19 cellular contexts compared by ENCODE assay signal in genomic region chr5:142856269-142856668, GRCh38.
"Had no signal": no experiment of that assay in that cellular context is flagged by ENCODE, and none has a peak within 500 bp of the region (broad histone marks: within the 10 kb centered on the region; RNA-seq: fewer than 3 reads in every experiment).

No MANE protein-coding gene starts in this region.

- H3K4me3 ChIP-seq: colonic mucosa, lower lobe of right lung, prostate gland, right atrium auricular region, sigmoid colon, testis, tibial nerve, upper lobe of left lung, uterus had no signal

- H3K27ac ChIP-seq: colonic mucosa, lower lobe of right lung, right atrium auricular region, sigmoid colon, testis, tibial nerve, uterus had no signal

- H3K36me3 ChIP-seq: colonic mucosa, lower lobe of right lung, prostate gland, right atrium auricular region, sigmoid colon, tibial nerve, upper lobe of left lung, uterus had no signal

- H3K4me3 Mint-ChIP-seq: natural killer cell treated with Interleukin-12 subunit alpha and Interleukin-12 subunit beta and Interleukin-15 and Interleukin-18, amount 100 ng/mL, for 72 hours; neural crest cell; stimulated activated memory B cell treated with anti-CD40 and anti-IgM and Interleukin-4, amounts not matched to agents 10 μg/mL and 1 μg/mL and 100 μg/mL, for 72 hours had no signal

- H3K27me3 Mint-ChIP-seq: natural killer cell treated with Interleukin-12 subunit alpha and Interleukin-12 subunit beta and Interleukin-15 and Interleukin-18, amount 100 ng/mL, for 72 hours; stimulated activated memory B cell treated with anti-CD40 and anti-IgM and Interleukin-4, amounts not matched to agents 10 μg/mL and 1 μg/mL and 100 μg/mL, for 72 hours had no signal

- H3K9me3 Mint-ChIP-seq: natural killer cell treated with Interleukin-12 subunit alpha and Interleukin-12 subunit beta and Interleukin-15 and Interleukin-18, amount 100 ng/mL, for 72 hours; neural crest cell; stimulated activated memory B cell treated with anti-CD40 and anti-IgM and Interleukin-4, amounts not matched to agents 10 μg/mL and 1 μg/mL and 100 μg/mL, for 72 hours had no signal

- H3K27me3 ChIP-seq: colonic mucosa, right atrium auricular region, sigmoid colon, testis, tibial nerve, upper lobe of left lung, uterus had no signal

- H3K9me3 ChIP-seq: colonic mucosa, lower lobe of right lung, prostate gland, right atrium auricular region, sigmoid colon, testis, tibial nerve, upper lobe of left lung, uterus had no signal

- ATAC-seq: left ventricle myocardium superior; lower lobe of right lung; stimulated activated memory B cell treated with anti-CD40 and anti-IgM and Interleukin-4, amounts not matched to agents 10 μg/mL and 1 μg/mL and 100 μg/mL, for 72 hours; stimulated activated naive CD8-positive, alpha-beta T cell treated with anti-CD3 and anti-CD28 coated beads, Interleukin-15, Interleukin-2, amounts not matched to agents 100 U/mL and 50 U/mL, for 24 hours had no signal

- H3K36me3 Mint-ChIP-seq: natural killer cell treated with Interleukin-12 subunit alpha and Interleukin-12 subunit beta and Interleukin-15 and Interleukin-18, amount 100 ng/mL, for 72 hours; stimulated activated memory B cell treated with anti-CD40 and anti-IgM and Interleukin-4, amounts not matched to agents 10 μg/mL and 1 μg/mL and 100 μg/mL, for 72 hours had no signal

- H3K27ac Mint-ChIP-seq: stimulated activated memory B cell treated with anti-CD40 and anti-IgM and Interleukin-4, amounts not matched to agents 10 μg/mL and 1 μg/mL and 100 μg/mL, for 72 hours had no signal

- H3K4me1 ChIP-seq: prostate gland, testis, uterus had no signal

- DNase-seq: colonic mucosa; dermis blood vessel endothelial cell; effector memory CD4-positive, alpha-beta T cell; left ventricle myocardium superior; lower lobe of right lung; sigmoid colon; stimulated activated CD4-positive, alpha-beta T cell treated with anti-CD3 and anti-CD28 coated beads, Interleukin-2, amount 100 ng/mL, for 24 hours; stimulated activated CD4-positive, alpha-beta T cell treated with anti-CD3 and anti-CD28 coated beads, Interleukin-4, amount 100 ng/mL, for 24 hours; stimulated activated naive CD8-positive, alpha-beta T cell treated with anti-CD3 and anti-CD28 coated beads, Interleukin-15, Interleukin-2, amounts not matched to agents 100 U/mL and 50 U/mL, for 24 hours; substantia nigra; testis; upper lobe of left lung; uterus had no signal
